In genomic region chr13:107534548-107534947, GRCh38 we compare ENCODE assay signal across 19 cellular contexts.
A peak's percentile ranks its signal among the peaks of the same experiment; 100 is the strongest.
DNase-seq lines count a peak whose midpoint lies in the region; ATAC-seq and TF ChIP-seq lines count a peak whose summit lies in the region.
"Had no signal": no experiment of that assay in that cellular context is flagged by ENCODE, and none has a peak within 500 bp of the region (broad histone marks: within the 10 kb centered on the region; RNA-seq: fewer than 3 reads in every experiment).

No MANE protein-coding gene starts in this region.

- TF ChIP-seq POLR2A in sigmoid colon (IDR thresholded peaks at IDR 0.05), result no peak

- no peak overlapping the region for H3K27ac ChIP-seq in mesendoderm (ENCODE audit: low read depth, low read length)
- no peak overlapping the region for H3K27ac ChIP-seq in sigmoid colon
- H3K27ac ChIP-seq: C4-2B, HL-60, SJCRH30 had no signal

- H3K9ac ChIP-seq in adipocyte (ENCODE audit: low read length) (no peak overlapping the region), mesendoderm (ENCODE audit: low read length) (no peak overlapping the region)

- H3K4me1 ChIP-seq in adipocyte (ENCODE audit: control insufficient read depth, insufficient read depth, low read length) (no peaks in the 10 kb centered on the region), mesendoderm (ENCODE audit: control insufficient read depth, low read depth, low read length) (no peaks in the 10 kb centered on the region), sigmoid colon (no peaks in the 10 kb centered on the region)
- H3K4me1 ChIP-seq: SJCRH30 had no signal

- peaks cover 2% of the 10 kb centered on the region for H3K79me1 ChIP-seq in mesendoderm (ENCODE audit: low read length)

- H3K56ac ChIP-seq in mesendoderm (ENCODE audit: low read length), result no peak overlapping the region

- H3K4ac ChIP-seq in mesendoderm (ENCODE audit: low read depth, low read length), result no peak overlapping the region

- H2BK120ac ChIP-seq in mesendoderm (ENCODE audit: low read depth, low read length), result no peak overlapping the region

- no CpG with 5 or more reads among the region's 1 CpG for WGBS in mesendoderm (ENCODE audit: extremely low coverage, insufficient coverage, low lambda C conversion rate)
- WGBS in sigmoid colon, 2 donors, result 79 to 83% methylated on average over 1 of the region's 1 CpG

- H3K4me2 ChIP-seq in mesendoderm (ENCODE audit: low read length), result no peak overlapping the region

- H3K27me3 ChIP-seq in adipocyte (replicated peaks; ENCODE audit: control insufficient read depth, insufficient read depth, low read length), result no peaks in the 10 kb centered on the region
- H3K27me3 ChIP-seq in mesendoderm (ENCODE audit: insufficient read depth, low read length, poor library complexity), result no peaks in the 10 kb centered on the region
- H3K27me3 ChIP-seq in sigmoid colon, result no peaks in the 10 kb centered on the region
- H3K27me3 ChIP-seq: SJCRH30 had no signal

- no peak overlapping the region for H2BK5ac ChIP-seq in mesendoderm (ENCODE audit: low read length)

- intact Hi-C loops in sigmoid colon (cut with DNase I), result no loop called here

- no peak overlapping the region for H3K18ac ChIP-seq in mesendoderm (ENCODE audit: low read length)

- peak; percentile 9 for DNase-seq in HCEC 1CT
- peak; percentile 18 for DNase-seq in adipocyte (ENCODE audit: low read depth)
- DNase-seq in fibroblast of villous mesenchyme (ENCODE audit: low read depth), result peak; percentile 8
- DNase-seq in mesendoderm, result peak; percentile 40
- DNase-seq in sigmoid colon, result no peak
- no peak for DNase-seq in effector CD8-positive, alpha-beta T cell (lab: John Stamatoyannopoulos, UW)
- no peak for DNase-seq in stimulated activated CD4-positive, alpha-beta T cell treated with anti-CD3 and anti-CD28 coated beads, Interleukin-15, amount 100 ng/mL, for 24 hours
- DNase-seq: DMS53, GF-D8, KG1, MV-4-11, NCI-H1105 treated with DMSO at 0.1 percent for 48 hours, NCI-H2029 treated with DMSO at 0.1 percent for 48 hours, NCI-H526, OCI-M1, SJCRH30 had no signal

- H2AK5ac ChIP-seq in mesendoderm (ENCODE audit: low read length), result no peak overlapping the region

- no peak overlapping the region for H4K5ac ChIP-seq in mesendoderm (ENCODE audit: low read length)

- no peaks in the 10 kb centered on the region for H3K36me3 ChIP-seq in adipocyte (ENCODE audit: control insufficient read depth, insufficient read depth, low read length, severe bottlenecking)
- no peaks in the 10 kb centered on the region for H3K36me3 ChIP-seq in mesendoderm (ENCODE audit: control insufficient read depth, insufficient read depth, low read length)
- no peaks in the 10 kb centered on the region for H3K36me3 ChIP-seq in sigmoid colon
- H3K36me3 ChIP-seq: SJCRH30 had no signal

- H3K23ac ChIP-seq in mesendoderm (ENCODE audit: low read length), result no peak overlapping the region

- H3K9me3 ChIP-seq in adipocyte (ENCODE audit: control insufficient read depth, low read length), result no peaks in the 10 kb centered on the region
- H3K9me3 ChIP-seq in sigmoid colon, result no peaks in the 10 kb centered on the region
- H3K9me3 ChIP-seq: SJCRH30 had no signal

- no peaks in the 10 kb centered on the region for H3K79me2 ChIP-seq in mesendoderm (ENCODE audit: control insufficient read depth, insufficient read depth, low read length)

- no peak overlapping the region for H2BK15ac ChIP-seq in mesendoderm (replicated peaks; ENCODE audit: low read depth)

- ATAC-seq in HG02852 (IDR thresholded peaks at IDR 0.05; ENCODE audit: unreplicated experiment), result no peak

- H3K4me3 ChIP-seq in adipocyte (ENCODE audit: low read length), result no peak overlapping the region
- no peak overlapping the region for H3K4me3 ChIP-seq in fibroblast of villous mesenchyme (ENCODE audit: low read depth, low read length)
- no peak overlapping the region for H3K4me3 ChIP-seq in mesendoderm (ENCODE audit: low read length)
- no peak overlapping the region for H3K4me3 ChIP-seq in sigmoid colon
- H3K4me3 ChIP-seq: SJCRH30 had no signal

- TF ChIP-seq CTCF in fibroblast of villous mesenchyme (IDR thresholded peaks at IDR 0.05; ENCODE audit: insufficient read depth, low read depth, low read length) (no peak), sigmoid colon (IDR thresholded peaks at IDR 0.05) (no peak)

- no peak for TF ChIP-seq EP300 in sigmoid colon (IDR thresholded peaks at IDR 0.05)

- H4K8ac ChIP-seq in mesendoderm (ENCODE audit: low read depth, low read length), result peak overlapping the region; percentile 56

Comparison
In these comparisons a context has a peak if more than half of its experiments do, and no peak if none do; other contexts are left out.
1. DNase-seq: peak in HCEC 1CT (single experiment), adipocyte (single experiment), fibroblast of villous mesenchyme (single experiment) and mesendoderm (single experiment); none in sigmoid colon (single experiment), effector CD8-positive, alpha-beta T cell (single experiment) and stimulated activated CD4-positive, alpha-beta T cell treated with anti-CD3 and anti-CD28 coated beads, Interleukin-15, amount 100 ng/mL, for 24 hours (single experiment).